Comparison of ENCODE assay signal across 20 cellular contexts in the genomic region with DNA sequence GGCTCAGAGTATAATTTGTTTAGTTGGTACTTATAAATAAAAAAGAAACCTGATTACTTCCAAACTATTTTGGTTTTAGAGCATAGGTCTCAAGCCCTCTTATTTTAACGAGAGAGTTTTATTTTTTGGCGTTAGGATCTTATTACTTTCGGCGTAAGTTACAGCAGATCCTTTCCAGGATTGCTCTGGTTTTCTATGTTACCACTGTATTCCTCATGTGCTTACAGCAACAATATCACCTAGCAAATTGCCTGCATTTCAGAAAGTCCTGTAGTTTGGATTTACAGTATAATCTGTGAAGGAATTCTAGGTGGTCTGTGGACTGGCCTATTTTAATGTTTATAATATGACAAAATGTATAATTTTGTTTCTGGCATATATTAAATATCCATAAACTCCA. TPM values are rescaled to one million over a fixed set of nuclear protein-coding genes. Genes with fewer than 3 reads are reported as not detected.
DNase-seq lines count a peak whose midpoint lies in the region; ATAC-seq, FAIRE-seq and TF ChIP-seq lines count a peak whose summit lies in the region.
"Had no signal": no experiment of that assay in that cellular context is flagged by ENCODE, and none has a peak within 500 bp of the region (broad histone marks: within the 10 kb centered on the region; RNA-seq: fewer than 3 reads in every experiment).

No MANE protein-coding gene starts in this region.

- TF ChIP-seq CTCF in liver (IDR thresholded peaks at IDR 0.05; ENCODE audit: low read depth, low read length, missing input control) (no peak), HepG2 (CRISPR knock-in tag; IDR thresholded peaks at IDR 0.05) (no peak), esophagus squamous epithelium (IDR thresholded peaks at IDR 0.05) (no peak)

- in situ Hi-C loops in HepG2 (cut with HindIII; ENCODE audit: extremely low pct_ligation_motif_present, low pct_unique_long_range_greater_than_20kb), result loop anchor here (25.0 kb wide), 2 partner anchors 622 to 1072 kb away; partner anchors contain the start of gene RSPO3

- H3K4me2 ChIP-seq in HepG2 (ENCODE audit: low read depth, low read length), result no peak overlapping the region

- CTCF ChIA-PET in HepG2 (lab: Yijun Ruan, JAX; ENCODE audit: low intra/inter-chr PET ratio, low total read pairs), result no interaction called here

- H3K27me3 ChIP-seq in liver (ENCODE audit: control insufficient read depth in 4 of 4, insufficient read depth in 4 of 4, low read length in 3 of 4) (no peaks in the 10 kb centered on the region), HepG2 (ENCODE audit: control insufficient read depth in 1 of 2, insufficient read depth in 2 of 2, low read length in 2 of 2) (no peaks in the 10 kb centered on the region), esophagus squamous epithelium (no peaks in the 10 kb centered on the region), muscle layer of duodenum (ENCODE audit: low read depth, low read length) (no peaks in the 10 kb centered on the region)

- POLR2A ChIA-PET in HepG2 (lab: Yijun Ruan, JAX), result no interaction called here

- no peak for TF ChIP-seq POLR2A in HepG2 (IDR thresholded peaks at IDR 0.05; ENCODE audit: insufficient read depth in 1 of 2, low read depth in 2 of 2, low read length in 2 of 2)
- TF ChIP-seq POLR2A in esophagus squamous epithelium (IDR thresholded peaks at IDR 0.05), result no peak

- WGBS in liver, result 87% methylated on average over 4 of the region's 4 CpGs
- WGBS in HepG2 (ENCODE audit: low lambda C conversion rate), result 96% methylated on average over 4 of the region's 4 CpGs
- 80 to 85% methylated on average over 4 of the region's 4 CpGs for WGBS in esophagus squamous epithelium, 2 donors

- no peaks in the 10 kb centered on the region for H4K20me1 ChIP-seq in HepG2 (ENCODE audit: insufficient read depth, low read length)

- H3K36me3 ChIP-seq in liver (ENCODE audit: control insufficient read depth in 4 of 4, insufficient read depth in 3 of 4, low read depth in 1 of 4, low read length in 3 of 4), result peaks cover 2 to 25% (median 7%) of the 10 kb centered on the region in 4 donors
- peaks cover 8 to 70% of the 10 kb centered on the region in 2 experiments for H3K36me3 ChIP-seq in HepG2 (replicated peaks in 1 of 2; ENCODE audit: control insufficient read depth in 1 of 2, insufficient read depth in 2 of 2, low read length in 2 of 2)
- peaks cover 0 to 18% (median 0%) of the 10 kb centered on the region in 3 donors for H3K36me3 ChIP-seq in esophagus squamous epithelium
- peaks cover 6% of the 10 kb centered on the region in 2 donors for H3K36me3 ChIP-seq in muscle layer of duodenum (ENCODE audit: control insufficient read depth in 1 of 2, insufficient read depth in 2 of 2, low read length in 2 of 2)

- DNase-seq in HepG2 (ENCODE audit: low spot score) (no peak), esophagus squamous epithelium (lab: John Stamatoyannopoulos, UW) (no peak), middle frontal gyrus (ENCODE audit: extremely low spot score, low spot score) (no peak), head of caudate nucleus (no peak)
- no peak for DNase-seq in stimulated activated CD4-positive, alpha-beta T cell treated with anti-CD3 and anti-CD28 coated beads, Interleukin-4, amount 100 ng/mL, for 24 hours
- DNase-seq: 8988T; activated CD4-positive, alpha-beta T cell treated with anti-CD3 and anti-CD28 coated beads, Interleukin-2, amount 50 U/mL, for 1 hour; activated CD8-positive, alpha-beta memory T cell treated with anti-CD3 and anti-CD28 coated beads, Interleukin-2, amount 50 U/mL, for 48 hours; activated gamma-delta T cell; DMS153; NCI-H1694; NCI-H345; posterior cingulate gyrus; stimulated activated CD4-positive, alpha-beta T cell treated with anti-CD3 and anti-CD28 coated beads, Interleukin-4, amount 100 ng/mL, for 1 hour had no signal

- H3K4me3 ChIP-seq in liver (ENCODE audit: low read depth in 1 of 3, low read length in 3 of 3) (no peak overlapping the region), HepG2 (replicated peaks in 1 of 3; ENCODE audit: insufficient read depth in 1 of 3, low read depth in 2 of 3, low read length in 3 of 3) (no peak overlapping the region), esophagus squamous epithelium (no peak overlapping the region), muscle layer of duodenum (ENCODE audit: low read depth in 1 of 2, low read length in 2 of 2) (no peak overlapping the region)
- H3K4me3 ChIP-seq: skin epidermis had no signal

- no peaks in the 10 kb centered on the region for H3K79me2 ChIP-seq in HepG2 (ENCODE audit: insufficient read depth, low read length)

- no peak for FAIRE-seq in HepG2 (lab: Jason Lieb, UNC)
- FAIRE-seq: GM12891 had no signal

- H3K9me3 ChIP-seq in liver (ENCODE audit: control insufficient read depth in 4 of 4, low read length in 3 of 4) (no peaks in the 10 kb centered on the region), HepG2 (ENCODE audit: low read length) (no peaks in the 10 kb centered on the region), esophagus squamous epithelium (no peaks in the 10 kb centered on the region), muscle layer of duodenum (ENCODE audit: control insufficient read depth in 1 of 2, low read length in 2 of 2) (peaks cover 0 to 5% of the 10 kb centered on the region in 2 donors)

- H3K9ac ChIP-seq in liver (ENCODE audit: low read depth in 1 of 2, low read length in 2 of 2) (no peak overlapping the region), HepG2 (ENCODE audit: insufficient read depth, low read depth, low read length) (no peak overlapping the region)

- H3K27ac ChIP-seq in liver (ENCODE audit: low read depth in 1 of 2, low read length in 2 of 2), result peak overlapping the region; percentile 46 to 52
- no peak overlapping the region for H3K27ac ChIP-seq in HepG2 (ENCODE audit: extremely low read length, insufficient read depth, low read length)
- peak overlapping the region; percentile 29 to 68 (median 46) for H3K27ac ChIP-seq in esophagus squamous epithelium
- peak overlapping the region; percentile 28 for H3K27ac ChIP-seq in muscle layer of duodenum (ENCODE audit: low read length)
- H3K27ac ChIP-seq: RWPE1, skin epidermis had no signal

- intact Hi-C loops in HepG2 (cut with micrococcal nuclease; ENCODE audit: unreplicated experiment), result no loop called here
- intact Hi-C loops in esophagus squamous epithelium (cut with DNase I), result no loop called here
- intact Hi-C loops in head of caudate nucleus (cut with DNase I), result no loop called here

- H2AFZ ChIP-seq in HepG2 (ENCODE audit: low read length), result no peak overlapping the region

- H3K4me1 ChIP-seq in liver (ENCODE audit: control insufficient read depth in 4 of 4, insufficient read depth in 4 of 4, low read length in 3 of 4) (peaks cover 0 to 6% (median under 1%) of the 10 kb centered on the region in 4 donors), HepG2 (ENCODE audit: insufficient read depth, low read length) (peaks cover 7% of the 10 kb centered on the region; the same call in 1 of the 2 replicates), esophagus squamous epithelium (peaks cover 0 to 16% (median 11%) of the 10 kb centered on the region in 3 donors), muscle layer of duodenum (ENCODE audit: control insufficient read depth in 1 of 2, insufficient read depth in 2 of 2, low read length in 2 of 2) (peaks cover 10 to 17% of the 10 kb centered on the region in 2 donors)

- no peak for ATAC-seq in HepG2
- ATAC-seq in activated CD4-positive, CD25-positive, alpha-beta regulatory T cell treated with anti-CD3 and anti-CD28 coated beads, Interleukin-2, amount 50 U/mL, for 24 hours, result no peak

- TF ChIP-seq EP300 in HepG2 (IDR thresholded peaks at IDR 0.05; ENCODE audit: low read depth in 2 of 2, low read length in 2 of 2) (no peak), HepG2 (CRISPR knock-in tag; IDR thresholded peaks at IDR 0.05; ENCODE audit: borderline replicate concordance) (no peak)

- no TSS peak for BruUV-seq in HepG2 (replicated peaks; lab: Mats Ljungman, UMichigan)

- TF ChIP-seq RAD21 in liver (IDR thresholded peaks at IDR 0.05), result no peak
- no peak for TF ChIP-seq RAD21 in HepG2 (CRISPR knock-in tag; IDR thresholded peaks at IDR 0.05)

TF ChIP-seq in liver, 16 proteins besides CTCF, POLR2A, EP300 and RAD21 (continues in another document):
- TF ChIP-seq FOXA1 (IDR thresholded peaks at IDR 0.05) (no peak), NR2F2 (IDR thresholded peaks at IDR 0.05) (no peak)

RNA-seq across cellular contexts. Expression of gene TRMT11, which starts 54.1 kb away (rescaled TPM):
- 10 to 100 TPM in 1 of 2 donors, 1 to 10 TPM in 1; 9.9 to 82.3 TPM for total RNA-seq in liver
- polyA plus RNA-seq in liver, result 10 to 100 TPM; 10.3 to 24.1 TPM
- total RNA-seq in HepG2 (2016; rRNA removed; fragmentation: Illumina TruSeq; extraction: Trizol), result 66.0 and 81.9 TPM in 2 replicates
- 21.2 and 26.8 TPM in 2 replicates for total RNA-seq in HepG2 (2016; cell fraction: cytosol; rRNA removed; fragmentation: Illumina TruSeq; extraction: Trizol; ENCODE audit: low read depth)
- total RNA-seq in HepG2 (2016; cell fraction: insoluble cytoplasmic fraction; rRNA removed; fragmentation: Illumina TruSeq; extraction: Trizol), result 67.4 and 74.9 TPM in 2 replicates
- total RNA-seq in HepG2 (2016; cell fraction: membrane; rRNA removed; fragmentation: Illumina TruSeq; extraction: Trizol), result 20.1 and 28.0 TPM in 2 replicates
- 235 and 261 TPM in 2 replicates for total RNA-seq in HepG2 (2016; cell fraction: nucleus; rRNA removed; fragmentation: Illumina TruSeq; extraction: Trizol)
- 31.9 and 42.2 TPM in 2 replicates for polyA plus RNA-seq in HepG2 (2011; rRNA removed)
- 13.5 and 18.7 TPM in 2 replicates for polyA plus RNA-seq in HepG2 (2011; cell fraction: cytosol; rRNA removed)
- 53.6 and 65.0 TPM in 2 replicates for polyA plus RNA-seq in HepG2 (2011; cell fraction: nucleus; rRNA removed)
- polyA plus RNA-seq in HepG2 (2012), result 22.7 and 30.6 TPM in 2 replicates
- polyA plus RNA-seq in HepG2 (2016; cell fraction: cytosol; fragmentation: Illumina TruSeq; extraction: Trizol; ENCODE audit: low read depth), result 3.1 and 3.6 TPM in 2 replicates
- 45.8 and 49.9 TPM in 2 replicates for polyA plus RNA-seq in HepG2 (2016; cell fraction: insoluble cytoplasmic fraction; fragmentation: Illumina TruSeq; extraction: Trizol; ENCODE audit: low read depth)
- 6.0 and 6.4 TPM in 2 replicates for polyA plus RNA-seq in HepG2 (2016; cell fraction: membrane; fragmentation: Illumina TruSeq; extraction: Trizol; ENCODE audit: low read depth)
- 68.3 and 74.4 TPM in 2 replicates for polyA plus RNA-seq in HepG2 (2016; cell fraction: nucleus; fragmentation: Illumina TruSeq; extraction: Trizol; ENCODE audit: insufficient read depth, low read depth)
- polyA minus RNA-seq in HepG2 (2011; rRNA and poly(A)+ RNA removed; ENCODE audit: low replicate concordance), result 15.0 and 25.2 TPM in 2 replicates
- 13.2 and 16.8 TPM in 2 replicates for polyA minus RNA-seq in HepG2 (2011; cell fraction: cytosol; rRNA and poly(A)+ RNA removed)
- polyA minus RNA-seq in HepG2 (2011; cell fraction: nucleus; rRNA and poly(A)+ RNA removed), result 381 and 440 TPM in 2 replicates
- 10 to 100 TPM in 3 of 4 donors, 1 to 10 TPM in 1; 7.8 to 23.3 (median 17.2) TPM for total RNA-seq in esophagus squamous epithelium
